In the genomic region with DNA sequence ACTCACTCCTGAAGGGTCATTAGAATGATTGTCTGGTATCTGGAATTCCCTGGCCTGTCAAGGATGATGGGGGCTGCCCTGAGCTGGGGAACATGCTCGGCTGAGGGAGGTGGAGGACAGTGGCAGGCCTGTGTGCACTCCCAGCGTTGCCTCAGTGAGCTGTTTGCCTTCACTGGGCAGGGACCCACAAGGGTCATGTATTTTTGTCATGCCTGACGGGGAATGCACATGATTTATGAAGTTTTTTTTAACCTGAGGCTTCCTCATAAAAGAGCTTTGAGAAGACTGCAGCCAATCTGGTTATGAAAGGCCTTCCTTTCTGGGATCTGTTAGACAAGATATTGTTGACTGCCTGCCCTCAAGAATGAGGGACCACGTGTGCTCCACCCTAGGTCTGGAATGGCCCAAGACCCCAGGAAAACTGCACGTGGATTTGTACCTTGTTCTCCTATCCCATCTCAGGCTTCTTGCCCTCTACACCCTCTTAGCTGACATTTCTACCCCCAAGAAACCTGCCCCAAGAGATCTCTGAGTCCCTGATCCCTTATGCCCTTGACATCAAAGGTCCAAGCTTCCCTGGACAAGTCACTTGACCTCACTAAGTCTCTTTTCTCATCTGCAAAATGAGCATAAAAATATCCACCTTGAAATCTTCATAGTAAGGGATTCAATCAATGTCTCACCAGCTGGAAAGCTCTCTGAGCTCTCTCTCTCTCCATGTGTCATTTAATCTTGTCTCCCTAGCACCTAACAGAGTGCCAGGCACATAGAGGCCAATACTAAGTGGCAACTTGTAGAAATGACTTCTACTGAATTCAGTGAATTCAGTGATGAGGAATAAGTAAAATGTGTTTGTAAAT, we compare ENCODE assay signal across 29 cellular contexts. TPM values are rescaled to one million over a fixed set of nuclear protein-coding genes. Genes with fewer than 3 reads are reported as not detected.
A peak's percentile ranks its signal among the peaks of the same experiment; 100 is the strongest.
DNase-seq lines count a peak whose midpoint lies in the region; ATAC-seq and TF ChIP-seq lines count a peak whose summit lies in the region.
"Had no signal": no experiment of that assay in that cellular context is flagged by ENCODE, and none has a peak within 500 bp of the region (broad histone marks: within the 10 kb centered on the region; RNA-seq: fewer than 3 reads in every experiment).

No MANE protein-coding gene starts in this region.

- TF ChIP-seq CTCF in VCaP (conservative IDR thresholded peaks at IDR 0.05) (no peak), gastrocnemius medialis (IDR thresholded peaks at IDR 0.05 in 4 of 5, conservative IDR thresholded peaks at IDR 0.05 in 1 of 5) (no peak)

- no peak for TF ChIP-seq POLR2A in gastrocnemius medialis (IDR thresholded peaks at IDR 0.05)

- intact Hi-C loops in gastrocnemius medialis (cut with DNase I; ENCODE audit: low total_unique reads), result no loop called here
- intact Hi-C loops in sciatic nerve (cut with DNase I), result no loop called here

- H3K36me3 Mint-ChIP-seq in CD8-positive, alpha-beta memory T cell, result no peaks in the 10 kb centered on the region
- H3K36me3 Mint-ChIP-seq: IgD-negative memory B cell had no signal

- H3K4me3 ChIP-seq in mesodermal cell (ENCODE audit: extremely low read depth, insufficient read depth, low read length, poor library complexity, severe bottlenecking) (no peak overlapping the region), gastrocnemius medialis (no peak overlapping the region)
- H3K4me3 ChIP-seq in CD8-positive, alpha-beta memory T cell (ENCODE audit: low read length), result no peak overlapping the region
- H3K4me3 ChIP-seq: dorsolateral prefrontal cortex, SK-N-MC, thyroid gland had no signal

- ATAC-seq in gastrocnemius medialis, result peak; percentile 25 to 37
- ATAC-seq in sciatic nerve, result no peak
- ATAC-seq: activated CD8-positive, alpha-beta T cell treated with anti-CD3 and anti-CD28 coated beads for 36 hours had no signal

- peaks cover 2 to 13% of the 10 kb centered on the region in 2 donors for H3K27me3 Mint-ChIP-seq in CD8-positive, alpha-beta memory T cell
- H3K27me3 Mint-ChIP-seq: activated CD8-positive, alpha-beta T cell treated with anti-CD3 and anti-CD28 coated beads for 36 hours; CD4-positive, alpha-beta T cell; stimulated activated naive CD8-positive, alpha-beta T cell treated with anti-CD3 and anti-CD28 coated beads, Interleukin-15, Interleukin-2, amounts not matched to agents 100 ng/mL and 50 ng/mL, for 24 hours had no signal

- no peak overlapping the region for H3K27ac Mint-ChIP-seq in CD8-positive, alpha-beta memory T cell
- H3K27ac Mint-ChIP-seq: activated CD8-positive, alpha-beta T cell treated with anti-CD3 and anti-CD28 coated beads for 36 hours; CD4-positive, alpha-beta T cell; stimulated activated naive CD8-positive, alpha-beta T cell treated with anti-CD3 and anti-CD28 coated beads, Interleukin-15, Interleukin-2, amounts not matched to agents 100 ng/mL and 50 ng/mL, for 24 hours had no signal

- H3K36me3 ChIP-seq in mesodermal cell (ENCODE audit: control insufficient read depth, insufficient read depth, low read length) (no peaks in the 10 kb centered on the region), gastrocnemius medialis (no peaks in the 10 kb centered on the region)
- no peaks in the 10 kb centered on the region for H3K36me3 ChIP-seq in CD8-positive, alpha-beta memory T cell (ENCODE audit: insufficient read depth, low read length)
- H3K36me3 ChIP-seq: neutrophil, thyroid gland had no signal

- POLR2A ChIA-PET in CD8-positive, alpha-beta memory T cell (lab: Charles Lee), result no interaction called here

- no peaks in the 10 kb centered on the region for H3K9me3 Mint-ChIP-seq in CD8-positive, alpha-beta memory T cell
- H3K9me3 Mint-ChIP-seq: activated CD8-positive, alpha-beta T cell treated with anti-CD3 and anti-CD28 coated beads for 36 hours; CD4-positive, alpha-beta T cell; IgD-negative memory B cell; stimulated activated naive CD8-positive, alpha-beta T cell treated with anti-CD3 and anti-CD28 coated beads, Interleukin-15, Interleukin-2, amounts not matched to agents 100 ng/mL and 50 ng/mL, for 24 hours had no signal

- no peaks in the 10 kb centered on the region for H3K27me3 ChIP-seq in gastrocnemius medialis
- no peaks in the 10 kb centered on the region for H3K27me3 ChIP-seq in CD8-positive, alpha-beta memory T cell (ENCODE audit: insufficient read depth, low read length, poor library complexity, severe bottlenecking)
- H3K27me3 ChIP-seq: neutrophil, thyroid gland had no signal

- DNase-seq in NOMO-1 treated with DMSO at 0.1 percent for 48 hours (lab: John Stamatoyannopoulos, UW; ENCODE audit: unreplicated experiment) (peak; percentile 14), NOMO-1 treated with dmso at 0.1 percent for 144 hours (lab: John Stamatoyannopoulos, UW; ENCODE audit: unreplicated experiment) (no peak), gastrocnemius medialis (no peak), sciatic nerve (ENCODE audit: low spot score) (no peak), NCI-H526 treated with DMSO at 0.1 percent for 48 hours (lab: John Stamatoyannopoulos, UW) (no peak)
- no peak for DNase-seq in CD8-positive, alpha-beta memory T cell
- DNase-seq: 8988T; activated CD8-positive, alpha-beta T cell treated with anti-CD3 and anti-CD28 coated beads for 36 hours; activated effector memory CD4-positive, alpha-beta T cell treated with anti-CD3 and anti-CD28 coated beads, Interleukin-2, amount 50 U/mL, for 16 hours; CD4-positive, alpha-beta T cell; dorsolateral prefrontal cortex; GOT3; NCI-H2029 treated with DMSO at 0.1 percent for 48 hours; NCI-H226; NCI-H82; small intestine; thyroid gland had no signal

- H3K4me1 ChIP-seq in mesodermal cell (ENCODE audit: control insufficient read depth, insufficient read depth, low read length, poor library complexity, severe bottlenecking) (peaks cover 52% of the 10 kb centered on the region), gastrocnemius medialis (peaks cover 16 to 21% of the 10 kb centered on the region in 2 donors)
- H3K4me1 ChIP-seq in CD8-positive, alpha-beta memory T cell (ENCODE audit: insufficient read depth, low read length), result no peaks in the 10 kb centered on the region
- H3K4me1 ChIP-seq: thyroid gland had no signal

- H3K4me1 Mint-ChIP-seq in CD8-positive, alpha-beta memory T cell, result no peaks in the 10 kb centered on the region
- H3K4me1 Mint-ChIP-seq: IgD-negative memory B cell had no signal

- H3K27ac ChIP-seq in VCaP (peak overlapping the region; percentile 98; the same call in 1 of the 2 replicates), mesodermal cell (ENCODE audit: low read depth, low read length, severe bottlenecking) (peak overlapping the region; percentile 18), gastrocnemius medialis (no peak overlapping the region)
- H3K27ac ChIP-seq in CD8-positive, alpha-beta memory T cell (ENCODE audit: low read depth, low read length), result no peak overlapping the region
- H3K27ac ChIP-seq: dorsolateral prefrontal cortex, neutrophil, RWPE1, SK-N-MC, thyroid gland had no signal

- 74 to 80% methylated on average over 4 of the region's 5 CpGs for WGBS in mesodermal cell (ENCODE audit: insufficient coverage in 2 of 2), 2 experiments

- CTCF ChIA-PET in CD8-positive, alpha-beta memory T cell (lab: Charles Lee), result interaction anchor here (1.4 kb wide), 1 partner anchor 38 kb away, joined by 3 read pairs; no protein-coding TSS in a partner anchor

- no peak overlapping the region for H3K4me3 Mint-ChIP-seq in CD8-positive, alpha-beta memory T cell
- H3K4me3 Mint-ChIP-seq: activated CD8-positive, alpha-beta T cell treated with anti-CD3 and anti-CD28 coated beads for 36 hours; CD4-positive, alpha-beta T cell; IgD-negative memory B cell; stimulated activated naive CD8-positive, alpha-beta T cell treated with anti-CD3 and anti-CD28 coated beads, Interleukin-15, Interleukin-2, amounts not matched to agents 100 ng/mL and 50 ng/mL, for 24 hours had no signal

- no peaks in the 10 kb centered on the region for H3K9me3 ChIP-seq in mesodermal cell (ENCODE audit: control insufficient read depth, low read length)
- no peaks in the 10 kb centered on the region for H3K9me3 ChIP-seq in gastrocnemius medialis
- no peaks in the 10 kb centered on the region for H3K9me3 ChIP-seq in CD8-positive, alpha-beta memory T cell (ENCODE audit: low read length)
- H3K9me3 ChIP-seq: neutrophil, thyroid gland had no signal

- in situ Hi-C loops in gastrocnemius medialis (cut with MboI; ENCODE audit: low sequenced_read_pairs in 4 of 4), result no loop called here

RNA-seq across cellular contexts. Expression of a gene that starts 24.5 kb away (rescaled TPM):
- polyA plus RNA-seq in mesodermal cell (2013, experiment 1 of 2), result 55.4 TPM
- 37.9 TPM for polyA plus RNA-seq in mesodermal cell (2013, experiment 2 of 2)
- total RNA-seq in gastrocnemius medialis (not detected), sciatic nerve (not detected)
- total RNA-seq in CD8-positive, alpha-beta memory T cell, result not detected
- not detected for polyA plus RNA-seq in CD8-positive, alpha-beta memory T cell
- total RNA-seq: CD4-positive, alpha-beta T cell; fibroblast of lung; glomerular endothelial cell; lung microvascular endothelial cell; pulmonary artery endothelial cell; T-helper 1 cell treated with Interleukin-12 subunit alpha and Interleukin-12 subunit beta and Interleukin-4 antibody, amounts not matched to agents 30 ng/mL and 1 ng/mL, for 36 hours; thyroid gland had no signal
- polyA plus RNA-seq: fibroblast of lung, IgD-negative memory B cell had no signal

Comparison
In these comparisons a context has a peak if more than half of its experiments do, and no peak if none do; other contexts are left out.
1. H3K27ac ChIP-seq: peak in VCaP (single experiment) and mesodermal cell (single experiment); none in gastrocnemius medialis (0 of 4) and CD8-positive, alpha-beta memory T cell (single experiment).